Comparison of ENCODE assay signal across 8 cellular contexts in the genomic region with DNA sequence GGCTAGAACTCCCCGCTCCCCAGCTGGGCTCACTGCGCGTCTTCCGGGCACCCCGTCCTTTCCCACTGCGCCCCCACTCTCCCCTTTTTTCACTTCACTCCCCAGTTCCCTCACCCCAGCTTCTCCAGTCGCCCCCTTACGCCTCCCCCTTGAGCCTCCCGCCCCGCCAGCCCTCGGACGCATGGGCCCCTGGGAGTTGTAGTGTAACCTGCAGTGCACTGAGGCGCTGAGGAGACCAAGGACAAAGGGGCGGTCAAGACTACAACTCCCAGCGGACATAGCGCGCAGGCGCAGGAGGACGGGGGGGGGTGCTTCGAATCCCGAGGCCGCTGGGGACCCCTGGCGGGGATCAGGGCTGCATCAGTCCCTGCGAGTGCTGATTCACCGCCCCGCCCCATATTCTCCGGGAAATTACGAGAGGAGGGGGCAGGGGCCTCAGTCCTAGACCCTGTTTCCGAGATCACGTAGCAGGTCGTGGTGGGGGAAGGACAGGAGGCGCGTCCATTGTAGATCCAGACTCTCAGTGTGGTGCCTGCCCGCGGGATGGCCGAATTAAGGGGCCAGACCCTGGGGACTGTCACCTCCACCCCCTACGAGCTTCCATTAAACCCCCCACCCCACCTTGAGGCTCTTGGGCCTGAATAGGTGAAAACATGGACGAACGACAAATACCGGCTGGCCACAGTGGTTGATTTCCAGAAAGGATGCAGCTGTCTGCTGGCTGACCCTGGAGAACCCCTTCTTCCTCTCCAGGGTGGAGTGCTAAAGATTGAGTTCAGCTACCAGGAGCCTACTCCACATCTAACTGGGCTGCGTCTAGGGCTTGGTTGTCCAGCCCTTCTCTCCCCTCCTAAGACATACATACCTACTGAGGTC. TPM values are rescaled to one million over a fixed set of nuclear protein-coding genes. Genes with fewer than 3 reads are reported as not detected.
A peak's percentile ranks its signal among the peaks of the same experiment; 100 is the strongest.
DNase-seq lines count a peak whose midpoint lies in the region; ATAC-seq and TF ChIP-seq lines count a peak whose summit lies in the region.

No MANE protein-coding gene starts in this region.

- peaks cover 32% of the 10 kb centered on the region for H3K4me1 ChIP-seq in HAP-1

- peak; percentile 97 for ATAC-seq in stimulated activated naive CD8-positive, alpha-beta T cell treated with anti-CD3 and anti-CD28 coated beads, Interleukin-15, amount 100 ng/mL, for 72 hours

- in situ Hi-C loops in G401 (cut with HindIII; ENCODE audit: low sequenced_read_pairs) = no loop called here
- in situ Hi-C loops in HAP-1 (cut with MboI; ENCODE audit: low sequenced_read_pairs) = no loop called here

- TF ChIP-seq CTCF in fibroblast of the aortic adventitia (IDR thresholded peaks at IDR 0.05; ENCODE audit: insufficient read depth, low read length) = peak; percentile 72
- peak; percentile 66 for TF ChIP-seq CTCF in nephron progenitor cell (IDR thresholded peaks at IDR 0.05)

- peaks cover 33% of the 10 kb centered on the region for H3K36me3 ChIP-seq in HAP-1 (replicated peaks)

- peaks cover 35% of the 10 kb centered on the region for H3K36me3 Mint-ChIP-seq in nephron progenitor cell (ENCODE audit: low read depth)

- peak; percentile 61 for TF ChIP-seq POLR2A in Raji (IDR thresholded peaks at IDR 0.05; ENCODE audit: insufficient read depth, low read depth, low read length)

- no peaks in the 10 kb centered on the region for H3K27me3 Mint-ChIP-seq in nephron progenitor cell (ENCODE audit: low read depth, poor library complexity)
- no peaks in the 10 kb centered on the region for H3K27me3 Mint-ChIP-seq in stimulated activated naive CD8-positive, alpha-beta T cell treated with anti-CD3 and anti-CD28 coated beads, Interleukin-15, amount 100 ng/mL, for 72 hours

- peaks cover 40% of the 10 kb centered on the region for H3K4me1 Mint-ChIP-seq in nephron progenitor cell
- peaks cover 51% of the 10 kb centered on the region for H3K4me1 Mint-ChIP-seq in stimulated activated naive CD8-positive, alpha-beta T cell treated with anti-CD3 and anti-CD28 coated beads, Interleukin-15, amount 100 ng/mL, for 72 hours

- DNase-seq in G401 (ENCODE audit: low spot score) (peak; percentile 99), HAP-1 (ENCODE audit: low spot score in 2 of 2) (peak; percentile 96 to 98), M059J (ENCODE audit: low read depth) (peak; percentile 98), fibroblast of the aortic adventitia (ENCODE audit: low read depth) (peak; percentile 98), nephron progenitor cell (peak; percentile 99)
- DNase-seq in activated effector memory CD4-positive, alpha-beta T cell treated with anti-CD3 and anti-CD28 coated beads, Interleukin-2, amount 50 U/mL, for 16 hours = peak; percentile 96
- peak; percentile 95 to 96 for DNase-seq in stimulated activated naive CD8-positive, alpha-beta T cell treated with anti-CD3 and anti-CD28 coated beads, Interleukin-15, amount 100 ng/mL, for 72 hours

- H3K4me3 Mint-ChIP-seq in nephron progenitor cell = peak overlapping the region; percentile 90
- H3K4me3 Mint-ChIP-seq in stimulated activated naive CD8-positive, alpha-beta T cell treated with anti-CD3 and anti-CD28 coated beads, Interleukin-15, amount 100 ng/mL, for 72 hours = peak overlapping the region; percentile 90 to 93

- H3K9me3 ChIP-seq in HAP-1 = peaks cover 5% of the 10 kb centered on the region; the same call in 1 of the 2 replicates

- peak overlapping the region; percentile 98 for H3K27ac Mint-ChIP-seq in nephron progenitor cell
- H3K27ac Mint-ChIP-seq in stimulated activated naive CD8-positive, alpha-beta T cell treated with anti-CD3 and anti-CD28 coated beads, Interleukin-15, amount 100 ng/mL, for 72 hours = peak overlapping the region; percentile 99

- no peaks in the 10 kb centered on the region for H3K27me3 ChIP-seq in HAP-1 (ENCODE audit: low read depth)

- H3K4me3 ChIP-seq in HAP-1 (peak overlapping the region; percentile 99), fibroblast of the aortic adventitia (ENCODE audit: low read depth, low read length) (peak overlapping the region; percentile 88)

- H3K9me3 Mint-ChIP-seq in nephron progenitor cell = peaks cover 17% of the 10 kb centered on the region
- no peaks in the 10 kb centered on the region for H3K9me3 Mint-ChIP-seq in stimulated activated naive CD8-positive, alpha-beta T cell treated with anti-CD3 and anti-CD28 coated beads, Interleukin-15, amount 100 ng/mL, for 72 hours

RNA-seq across cellular contexts. Expression of gene YWHAG, which starts 0.6 kb away (rescaled TPM):
- 88.9 and 113 TPM in 2 replicates for total RNA-seq in G401 (2014; rRNA removed; shearing (Covaris generic))
- 131 and 133 TPM in 2 replicates for total RNA-seq in M059J (2014; rRNA removed; shearing (Covaris generic))
- total RNA-seq in fibroblast of the aortic adventitia (ENCODE audit: low replicate concordance) = 112 and 115 TPM in 2 replicates

RNA-seq across cellular contexts. Expression of gene SSC4D, which starts 50.1 kb away (rescaled TPM):
- 8.1 and 8.5 TPM in 2 replicates for total RNA-seq in G401 (2014; rRNA removed; shearing (Covaris generic))
- 0.39 and 0.44 TPM in 2 replicates for total RNA-seq in M059J (2014; rRNA removed; shearing (Covaris generic))
- 0.36 and 1.5 TPM in 2 replicates for total RNA-seq in fibroblast of the aortic adventitia (ENCODE audit: low replicate concordance)

RNA-seq across cellular contexts. Expression of gene HSPB1, which starts 56.9 kb away (rescaled TPM):
- total RNA-seq in G401 (2014; rRNA removed; shearing (Covaris generic)) = 129 and 145 TPM in 2 replicates
- total RNA-seq in M059J (2014; rRNA removed; shearing (Covaris generic)) = 204 and 265 TPM in 2 replicates
- 91.8 and 128 TPM in 2 replicates for total RNA-seq in fibroblast of the aortic adventitia (ENCODE audit: low replicate concordance)

Comparison
In these comparisons a context has a peak if more than half of its experiments do, and no peak if none do; other contexts are left out.
1. Peak in every context shown above with its lines: DNase-seq, ATAC-seq and H3K4me3 ChIP-seq.